In the genomic region with DNA sequence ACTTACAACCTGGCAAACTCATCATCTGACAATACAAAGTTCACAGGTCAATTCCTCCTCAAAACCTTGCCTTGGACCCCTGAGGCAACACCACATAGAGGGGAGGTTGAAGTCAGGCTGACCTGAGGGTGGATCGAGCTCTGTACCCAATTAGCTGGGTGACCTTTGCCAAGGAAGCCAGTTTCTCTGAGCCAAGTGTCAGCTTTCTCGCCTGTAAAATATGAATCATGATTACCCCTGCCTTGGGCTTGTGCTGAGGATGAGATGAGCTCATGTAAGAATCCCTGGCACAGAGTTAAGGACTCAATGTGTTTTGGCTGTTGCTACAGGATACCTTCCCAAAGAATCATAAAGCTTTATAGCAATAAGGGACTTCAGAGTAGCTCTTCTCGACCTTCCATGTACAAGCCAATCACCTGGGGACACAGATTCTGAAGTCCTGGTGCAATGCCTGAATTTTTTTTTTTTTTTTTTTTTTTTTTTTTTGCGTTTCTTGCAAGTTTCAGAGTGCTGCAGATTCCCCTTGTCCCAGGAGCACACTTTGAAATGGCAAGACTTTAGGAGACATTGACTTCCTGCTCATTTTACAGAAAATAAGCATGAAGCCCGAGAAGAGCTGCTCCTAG, we compare ENCODE assay signal across 14 cellular contexts. TPM values are rescaled to one million over a fixed set of nuclear protein-coding genes. Genes with fewer than 3 reads are reported as not detected.
A peak's percentile ranks its signal among the peaks of the same experiment; 100 is the strongest.
DNase-seq lines count a peak whose midpoint lies in the region; ATAC-seq and TF ChIP-seq lines count a peak whose summit lies in the region.
"Had no signal": no experiment of that assay in that cellular context is flagged by ENCODE, and none has a peak within 500 bp of the region (broad histone marks: within the 10 kb centered on the region; RNA-seq: fewer than 3 reads in every experiment).

No MANE protein-coding gene starts in this region.

- H3K4me3 ChIP-seq in PC-3 (ENCODE audit: low read length) = no peak overlapping the region
- H3K4me3 ChIP-seq in epithelial cell of proximal tubule (ENCODE audit: low read depth, low read length) = no peak overlapping the region
- H3K4me3 ChIP-seq in osteoblast (ENCODE audit: insufficient read depth, low read length) = no peak overlapping the region
- H3K4me3 ChIP-seq: skin epidermis, vagina had no signal

- no TSS peak for BruUV-seq in PC-3 (replicated peaks; lab: Mats Ljungman, UMichigan)

- DNase-seq in EL (peak; percentile 64), PC-3 (peak; percentile 67), epithelial cell of proximal tubule (ENCODE audit: low read depth) (peak; percentile 18), osteoblast (ENCODE audit: insufficient read length, low spot score, missing footprints) (peak; percentile 92)
- DNase-seq in stimulated activated CD4-positive, alpha-beta T cell treated with anti-CD3 and anti-CD28 coated beads, Interleukin-2, amount 100 ng/mL, for 24 hours = no peak
- no peak for DNase-seq in activated CD8-positive, alpha-beta T cell treated with anti-CD3 and anti-CD28 coated beads, Interleukin-2, amount 10 ng/mL, durations not matched to agents 7 days and 5 days
- DNase-seq: CD4-positive, CD25-positive, alpha-beta regulatory T cell; hypothalamus; NCI-H524 had no signal

- POLR2A ChIA-PET in PC-3 (lab: Charles Lee; ENCODE audit: unreplicated experiment) = no interaction called here
- POLR2A ChIA-PET in activated CD8-positive, alpha-beta T cell treated with anti-CD3 and anti-CD28 coated beads, Interleukin-2, amount 10 ng/mL, durations not matched to agents 7 days and 5 days (lab: Charles Lee) = no interaction called here

- no peak overlapping the region for H3K9ac ChIP-seq in PC-3 (ENCODE audit: low read length)

- intact Hi-C loops in PC-3 (cut with micrococcal nuclease) = no loop called here

- H3K4me1 ChIP-seq in PC-3 (ENCODE audit: insufficient read depth, low read length) (peaks cover 21% of the 10 kb centered on the region), osteoblast (ENCODE audit: insufficient read depth, low read length) (peaks cover 4% of the 10 kb centered on the region)
- H3K4me1 ChIP-seq: vagina had no signal

- no peak overlapping the region for H3K4me3 Mint-ChIP-seq in activated CD8-positive, alpha-beta T cell treated with anti-CD3 and anti-CD28 coated beads, Interleukin-2, amount 10 ng/mL, durations not matched to agents 7 days and 5 days
- H3K4me3 Mint-ChIP-seq: CD4-positive, CD25-positive, alpha-beta regulatory T cell had no signal

- H3K27me3 Mint-ChIP-seq in activated CD8-positive, alpha-beta T cell treated with anti-CD3 and anti-CD28 coated beads, Interleukin-2, amount 10 ng/mL, durations not matched to agents 7 days and 5 days (ENCODE audit: low read depth) = peaks cover 9% of the 10 kb centered on the region

- no peak overlapping the region for H2AFZ ChIP-seq in PC-3 (ENCODE audit: low read length)
- H2AFZ ChIP-seq in osteoblast (ENCODE audit: low read length) = no peak overlapping the region

- no peaks in the 10 kb centered on the region for H3F3A ChIP-seq in PC-3 (ENCODE audit: low read length, unreplicated experiment)

- H4K20me1 ChIP-seq in PC-3 (ENCODE audit: low read length) (no peaks in the 10 kb centered on the region), osteoblast (ENCODE audit: insufficient read depth, low read length) (no peaks in the 10 kb centered on the region)

- no peak overlapping the region for H3K27ac ChIP-seq in PC-3 (ENCODE audit: low read length)
- no peak overlapping the region for H3K27ac ChIP-seq in osteoblast (ENCODE audit: low read depth, low read length)
- H3K27ac ChIP-seq: vagina had no signal

- H3K36me3 ChIP-seq in PC-3 (ENCODE audit: low read depth, low read length) = no peaks in the 10 kb centered on the region
- H3K36me3 ChIP-seq in osteoblast (ENCODE audit: insufficient read depth, low read length) = no peaks in the 10 kb centered on the region
- H3K36me3 ChIP-seq: vagina had no signal

- H3K9me3 ChIP-seq in PC-3 (ENCODE audit: low read length) (no peaks in the 10 kb centered on the region), osteoblast (ENCODE audit: low read depth, low read length) (no peaks in the 10 kb centered on the region)
- H3K9me3 ChIP-seq: vagina had no signal

- H3K4me1 Mint-ChIP-seq in activated CD8-positive, alpha-beta T cell treated with anti-CD3 and anti-CD28 coated beads, Interleukin-2, amount 10 ng/mL, durations not matched to agents 7 days and 5 days (ENCODE audit: low read depth) = no peaks in the 10 kb centered on the region
- H3K4me1 Mint-ChIP-seq: CD4-positive, CD25-positive, alpha-beta regulatory T cell had no signal

- H3K79me2 ChIP-seq in PC-3 (ENCODE audit: low read length) (no peaks in the 10 kb centered on the region), osteoblast (ENCODE audit: insufficient read depth, low read length) (no peaks in the 10 kb centered on the region)

- TF ChIP-seq CTCF in PC-3 (conservative IDR thresholded peaks at IDR 0.05; ENCODE audit: low read depth, low read length) (no peak), epithelial cell of proximal tubule (conservative IDR thresholded peaks at IDR 0.05; ENCODE audit: low read depth, low read length) (no peak), osteoblast (IDR thresholded peaks at IDR 0.05; ENCODE audit: extremely low read depth, low read depth, low read length) (no peak)

- CTCF ChIA-PET in PC-3 (lab: Charles Lee) = interaction anchor here (0.6 to 0.7 kb wide), 2 partner anchors 132 to 433 kb away, joined by 4 to 7 read pairs; no protein-coding TSS in a partner anchor
- CTCF ChIA-PET in activated CD8-positive, alpha-beta T cell treated with anti-CD3 and anti-CD28 coated beads, Interleukin-2, amount 10 ng/mL, durations not matched to agents 7 days and 5 days (lab: Charles Lee) = interaction anchor here (0.9 kb wide), 1 partner anchor 17 kb away, joined by 4 read pairs; no protein-coding TSS in a partner anchor

- H3K9me3 Mint-ChIP-seq in activated CD8-positive, alpha-beta T cell treated with anti-CD3 and anti-CD28 coated beads, Interleukin-2, amount 10 ng/mL, durations not matched to agents 7 days and 5 days (ENCODE audit: insufficient read depth) = no peaks in the 10 kb centered on the region

- peak; percentile 70 for ATAC-seq in PC-3
- no peak for ATAC-seq in GM21576 (IDR thresholded peaks at IDR 0.05; ENCODE audit: unreplicated experiment)
- no peak for ATAC-seq in activated CD8-positive, alpha-beta T cell treated with anti-CD3 and anti-CD28 coated beads, Interleukin-2, amount 10 ng/mL, durations not matched to agents 7 days and 5 days
- no peak for ATAC-seq in GM18502 (IDR thresholded peaks at IDR 0.05; ENCODE audit: poor library complexity, unreplicated experiment)
- ATAC-seq: activated CD4-positive, CD25-positive, alpha-beta regulatory T cell treated with anti-CD3 and anti-CD28 coated beads, Interleukin-2, amount 50 U/mL, for 24 hours had no signal

- no peaks in the 10 kb centered on the region for H3K36me3 Mint-ChIP-seq in activated CD8-positive, alpha-beta T cell treated with anti-CD3 and anti-CD28 coated beads, Interleukin-2, amount 10 ng/mL, durations not matched to agents 7 days and 5 days (ENCODE audit: low read depth)
- H3K36me3 Mint-ChIP-seq: CD4-positive, CD25-positive, alpha-beta regulatory T cell had no signal

- no peak overlapping the region for H3K27ac Mint-ChIP-seq in activated CD8-positive, alpha-beta T cell treated with anti-CD3 and anti-CD28 coated beads, Interleukin-2, amount 10 ng/mL, durations not matched to agents 7 days and 5 days
- H3K27ac Mint-ChIP-seq: CD4-positive, CD25-positive, alpha-beta regulatory T cell had no signal

- no peaks in the 10 kb centered on the region for H3K9me2 ChIP-seq in PC-3 (replicated peaks; ENCODE audit: low read length)

- H3K4me2 ChIP-seq in PC-3 (ENCODE audit: low read length) (0 out of 2 replicates have a peak overlapping the region, but pooled peaks have one; percentile 22), osteoblast (ENCODE audit: insufficient read depth, low read length) (no peak overlapping the region)

- no peaks in the 10 kb centered on the region for H3K27me3 ChIP-seq in PC-3 (ENCODE audit: low read length)
- no peaks in the 10 kb centered on the region for H3K27me3 ChIP-seq in osteoblast (ENCODE audit: insufficient read depth, low read length)
- H3K27me3 ChIP-seq: vagina had no signal

RNA-seq across cellular contexts. Expression of gene CACUL1, which starts 43.5 kb away (rescaled TPM):
- total RNA-seq in PC-3 (2014; rRNA removed) = 27.6 and 39.7 TPM in 2 replicates
- total RNA-seq in epithelial cell of proximal tubule = 19.8 and 23.2 TPM in 2 replicates
- total RNA-seq in osteoblast = 32.6 and 39.2 TPM in 2 replicates
- 10 to 100 TPM; 25.5 to 30.2 TPM for total RNA-seq in activated CD8-positive, alpha-beta T cell treated with anti-CD3 and anti-CD28 coated beads, Interleukin-2, amount 10 ng/mL, durations not matched to agents 7 days and 5 days

Comparison
In these comparisons a context has a peak if more than half of its experiments do, and no peak if none do; other contexts are left out.
1. DNase-seq: peak in EL (single experiment), PC-3 (single experiment), epithelial cell of proximal tubule (single experiment) and osteoblast (single experiment); none in stimulated activated CD4-positive, alpha-beta T cell treated with anti-CD3 and anti-CD28 coated beads, Interleukin-2, amount 100 ng/mL, for 24 hours (0 of 2) and activated CD8-positive, alpha-beta T cell treated with anti-CD3 and anti-CD28 coated beads, Interleukin-2, amount 10 ng/mL, durations not matched to agents 7 days and 5 days (single experiment).